In the genomic region with DNA sequence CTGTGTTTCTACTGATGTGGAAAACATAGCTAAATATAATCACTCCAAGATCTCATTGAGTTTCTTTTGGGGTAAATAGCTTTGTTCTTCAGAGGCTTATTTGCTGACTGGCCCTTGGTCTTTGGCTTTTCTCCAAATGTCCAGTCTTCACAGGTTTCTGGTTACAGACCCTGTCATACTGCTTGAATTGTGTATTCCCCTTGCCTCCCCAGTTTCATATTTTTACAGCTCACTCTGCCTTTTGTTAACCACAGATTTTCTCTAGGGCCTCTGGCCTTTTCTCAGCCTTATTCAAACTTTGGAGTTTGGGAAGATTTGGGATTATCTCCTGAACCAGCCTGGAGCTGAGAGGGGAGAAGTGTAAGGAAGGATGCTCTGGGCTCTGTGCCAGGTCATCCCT, we compare ENCODE assay signal across 16 cellular contexts.
"Had no signal": no experiment of that assay in that cellular context is flagged by ENCODE, and none has a peak within 500 bp of the region (broad histone marks: within the 10 kb centered on the region; RNA-seq: fewer than 3 reads in every experiment).

No MANE protein-coding gene starts in this region.

- DNase-seq: activated CD4-positive, alpha-beta T cell treated with anti-CD3 and anti-CD28 coated beads, Interleukin-2, amount 50 U/mL, for 1 hour; activated CD8-positive, alpha-beta memory T cell treated with anti-CD3 and anti-CD28 coated beads for 24 hours; activated naive CD4-positive, alpha-beta T cell; activated naive CD8-positive, alpha-beta T cell treated with anti-CD3 and anti-CD28 coated beads, Interleukin-2, amount 10 ng/mL, durations not matched to agents 7 days and 5 days; erythroblast; kidney; left ventricle myocardium inferior; mucosa of descending colon; naive thymus-derived CD8-positive, alpha-beta T cell; nucleus accumbens; right cardiac atrium; T1000; upper lobe of left lung had no signal

- FAIRE-seq: bronchial epithelial cell, kidney had no signal

- H3K27ac ChIP-seq: left ventricle myocardium inferior, prostate gland, upper lobe of left lung had no signal

- H3K36me3 ChIP-seq: prostate gland had no signal

- H3K27me3 ChIP-seq: upper lobe of left lung had no signal

- H3K9me3 ChIP-seq: left ventricle myocardium inferior, mucosa of descending colon, prostate gland, upper lobe of left lung had no signal

- H3K4me3 ChIP-seq: left ventricle myocardium inferior, mucosa of descending colon, prostate gland, smooth muscle cell, upper lobe of left lung had no signal

- H3K4me1 ChIP-seq: prostate gland, upper lobe of left lung had no signal
